Comparison of ENCODE assay signal across 9 cellular contexts in genomic region chr16:9443864-9444263, GRCh38.
"Had no signal": no experiment of that assay in that cellular context is flagged by ENCODE, and none has a peak within 500 bp of the region (broad histone marks: within the 10 kb centered on the region; RNA-seq: fewer than 3 reads in every experiment).

No MANE protein-coding gene starts in this region.

- FAIRE-seq: HepG2, HTR-8/SVneo, K562 had no signal

- ATAC-seq: HepG2, K562 had no signal

- H3K4me1 Mint-ChIP-seq: IgD-negative memory B cell had no signal

- H3K9ac ChIP-seq: KMS-11 had no signal

- H3K4me3 Mint-ChIP-seq: IgD-negative memory B cell had no signal

- H3K4me2 ChIP-seq: KMS-11 had no signal

- H3K27ac ChIP-seq: HL-60, KMS-11 had no signal

- DNase-seq: IMR-90, KBM-7, KG1 had no signal

- H3K27ac Mint-ChIP-seq: IgD-negative memory B cell had no signal

- H3K4me3 ChIP-seq: K562 had no signal
